Comparison of ENCODE assay signal across 8 cellular contexts in genomic region chr21:45974073-45975016, GRCh38. TPM values are rescaled to one million over a fixed set of nuclear protein-coding genes. Genes with fewer than 3 reads are reported as not detected.
A peak's percentile ranks its signal among the peaks of the same experiment; 100 is the strongest.
DNase-seq lines count a peak whose midpoint lies in the region; ATAC-seq, FAIRE-seq and TF ChIP-seq lines count a peak whose summit lies in the region.

No MANE protein-coding gene starts in this region.

- peaks cover 36% of the 10 kb centered on the region for H3K4me1 Mint-ChIP-seq in HFFc6 (ENCODE audit: low read depth)
- no peaks in the 10 kb centered on the region for H3K4me1 Mint-ChIP-seq in activated T-helper 17 cell treated with anti-CD3 and anti-CD28 coated beads, Interleukin-2, amount 50 U/mL, for 72 hours

- no peaks in the 10 kb centered on the region for H3K9me2 ChIP-seq in neural cell (ENCODE audit: insufficient read depth, low read length)

- no peaks in the 10 kb centered on the region for H3K79me2 ChIP-seq in neural cell (replicated peaks; ENCODE audit: insufficient read depth, low read length)

- H3K9me3 ChIP-seq in neural cell (ENCODE audit: low read length), result no peaks in the 10 kb centered on the region

- peak overlapping the region; percentile 83 for H3K4me3 Mint-ChIP-seq in HFFc6
- H3K4me3 Mint-ChIP-seq in activated T-helper 17 cell treated with anti-CD3 and anti-CD28 coated beads, Interleukin-2, amount 50 U/mL, for 72 hours, result peak overlapping the region; percentile 70

- H3K27me3 Mint-ChIP-seq in HFFc6 (ENCODE audit: insufficient read depth), result no peaks in the 10 kb centered on the region; the same call in none of the 2 replicates
- H3K27me3 Mint-ChIP-seq in activated T-helper 17 cell treated with anti-CD3 and anti-CD28 coated beads, Interleukin-2, amount 50 U/mL, for 72 hours, result peaks cover 9% of the 10 kb centered on the region

- TF ChIP-seq CTCF in HFFc6 (IDR thresholded peaks at IDR 0.05), result no peak
- no peak for TF ChIP-seq CTCF in neural cell (IDR thresholded peaks at IDR 0.05; ENCODE audit: poor library complexity, severe bottlenecking)

- no peaks in the 10 kb centered on the region for H3K36me3 ChIP-seq in neural cell (ENCODE audit: insufficient read depth, low read length)

- peaks cover 38% of the 10 kb centered on the region for H3K27me3 ChIP-seq in neural cell (ENCODE audit: insufficient read depth, low read depth, low read length)

- no peak overlapping the region for H3K27ac ChIP-seq in neural cell (ENCODE audit: low read length)

- H3K4me2 ChIP-seq in neural cell (ENCODE audit: low read length), result no peak overlapping the region

- H4K20me1 ChIP-seq in neural cell (ENCODE audit: insufficient read depth), result no peaks in the 10 kb centered on the region

- H3K4me3 ChIP-seq in neural cell (ENCODE audit: low read length), result peak overlapping the region; percentile 65

- TF ChIP-seq RAD21 in neural cell (conservative IDR thresholded peaks at IDR 0.05), result no peak

- peak; percentile 50 for ATAC-seq in activated T-helper 17 cell treated with anti-CD3 and anti-CD28 coated beads, Interleukin-2, amount 50 U/mL, for 72 hours (replicated peaks)
- no peak for ATAC-seq in HG03521 (IDR thresholded peaks at IDR 0.05; ENCODE audit: unreplicated experiment)

- peak overlapping the region; percentile 50 for H3K9ac ChIP-seq in neural cell (ENCODE audit: low read length)

- H3K9me3 Mint-ChIP-seq in HFFc6, result no peaks in the 10 kb centered on the region
- H3K9me3 Mint-ChIP-seq in activated T-helper 17 cell treated with anti-CD3 and anti-CD28 coated beads, Interleukin-2, amount 50 U/mL, for 72 hours, result no peaks in the 10 kb centered on the region

- H3F3A ChIP-seq in neural cell (ENCODE audit: insufficient read depth, low read length, poor library complexity, severe bottlenecking), result no peaks in the 10 kb centered on the region

- FAIRE-seq in frontal cortex (lab: Jason Lieb, UNC), result no peak

- peak overlapping the region; percentile 93 for H3K27ac Mint-ChIP-seq in HFFc6
- H3K27ac Mint-ChIP-seq in activated T-helper 17 cell treated with anti-CD3 and anti-CD28 coated beads, Interleukin-2, amount 50 U/mL, for 72 hours, result no peak overlapping the region

- no peak for TF ChIP-seq EP300 in neural cell (conservative IDR thresholded peaks at IDR 0.05; ENCODE audit: poor library complexity, severe bottlenecking)

- H3K36me3 Mint-ChIP-seq in HFFc6 (ENCODE audit: low read depth), result no peaks in the 10 kb centered on the region
- no peaks in the 10 kb centered on the region for H3K36me3 Mint-ChIP-seq in activated T-helper 17 cell treated with anti-CD3 and anti-CD28 coated beads, Interleukin-2, amount 50 U/mL, for 72 hours (ENCODE audit: low read depth)

- DNase-seq in COLO668 (lab: John Stamatoyannopoulos, UW; ENCODE audit: unreplicated experiment), result peak; percentile 36
- DNase-seq in HFFc6, result peak; percentile 75
- peak; percentile 61 for DNase-seq in frontal cortex (ENCODE audit: low spot score in 2 of 2)
- DNase-seq in HT-29 (ENCODE audit: low spot score), result no peak
- no peak for DNase-seq in NCI-H2081 treated with DMSO at 0.1 percent for 48 hours (lab: John Stamatoyannopoulos, UW)

- no peak overlapping the region for H2AFZ ChIP-seq in neural cell (ENCODE audit: low read depth, low read length)

TF ChIP-seq in neural cell, 6 proteins besides CTCF, POLR2A, EP300 and RAD21:
- TF ChIP-seq MXI1 (conservative IDR thresholded peaks at IDR 0.05; ENCODE audit: poor library complexity, severe bottlenecking) (no peak), REST (IDR thresholded peaks at IDR 0.05; ENCODE audit: borderline replicate concordance) (no peak), EZH2 (IDR thresholded peaks at IDR 0.05; ENCODE audit: borderline replicate concordance, insufficient read depth, low read length, poor library complexity, severe bottlenecking) (no peak), TAF1 (IDR thresholded peaks at IDR 0.05; ENCODE audit: low read depth) (no peak), SMC3 (conservative IDR thresholded peaks at IDR 0.05; ENCODE audit: poor library complexity) (no peak), POLR2AphosphoS5 (IDR thresholded peaks at IDR 0.05) (no peak)

RNA-seq across cellular contexts. Expression of gene COL6A1, which starts 7.2 kb away (rescaled TPM):
- total RNA-seq in HFFc6 (2021; fragmentation: NEBNext Ultra II Directional; extraction: Animal tissue kit (Norgen Biotek cat#: 25700)), result 100 to 1,000 TPM; 350 to 415 (median 382) TPM
- total RNA-seq in activated T-helper 17 cell treated with anti-CD3 and anti-CD28 coated beads, Interleukin-2, amount 50 U/mL, for 72 hours, result 1 to 10 TPM in 1 of 2 donors, under 1 TPM in 1; 0.69 to 2.0 TPM
- 41.6 TPM for total RNA-seq in frontal cortex
- polyA plus RNA-seq in neural cell, result 29.4 and 49.0 TPM in 2 replicates
- 24.0 and 27.0 TPM in 2 replicates for polyA minus RNA-seq in neural cell
- 1.1 and 4.4 TPM in 2 replicates for total RNA-seq in HT-29 (2014; rRNA removed; shearing (Covaris generic))

Comparison
In these comparisons a context has a peak if more than half of its experiments do, and no peak if none do; other contexts are left out.
1. DNase-seq: peak in COLO668 (single experiment), HFFc6 (single experiment) and frontal cortex (2 of 2); none in HT-29 (single experiment) and NCI-H2081 treated with DMSO at 0.1 percent for 48 hours (single experiment).